In genomic region chr11:47185305-47186075, GRCh38 we compare ENCODE assay signal across 1 cellular context.
TF ChIP-seq lines count a peak whose summit lies in the region.

No MANE protein-coding gene starts in this region.

TF ChIP-seq in A549, 52 proteins besides CTCF, POLR2A, EP300 and RAD21:
- TF ChIP-seq, protein P1, sequence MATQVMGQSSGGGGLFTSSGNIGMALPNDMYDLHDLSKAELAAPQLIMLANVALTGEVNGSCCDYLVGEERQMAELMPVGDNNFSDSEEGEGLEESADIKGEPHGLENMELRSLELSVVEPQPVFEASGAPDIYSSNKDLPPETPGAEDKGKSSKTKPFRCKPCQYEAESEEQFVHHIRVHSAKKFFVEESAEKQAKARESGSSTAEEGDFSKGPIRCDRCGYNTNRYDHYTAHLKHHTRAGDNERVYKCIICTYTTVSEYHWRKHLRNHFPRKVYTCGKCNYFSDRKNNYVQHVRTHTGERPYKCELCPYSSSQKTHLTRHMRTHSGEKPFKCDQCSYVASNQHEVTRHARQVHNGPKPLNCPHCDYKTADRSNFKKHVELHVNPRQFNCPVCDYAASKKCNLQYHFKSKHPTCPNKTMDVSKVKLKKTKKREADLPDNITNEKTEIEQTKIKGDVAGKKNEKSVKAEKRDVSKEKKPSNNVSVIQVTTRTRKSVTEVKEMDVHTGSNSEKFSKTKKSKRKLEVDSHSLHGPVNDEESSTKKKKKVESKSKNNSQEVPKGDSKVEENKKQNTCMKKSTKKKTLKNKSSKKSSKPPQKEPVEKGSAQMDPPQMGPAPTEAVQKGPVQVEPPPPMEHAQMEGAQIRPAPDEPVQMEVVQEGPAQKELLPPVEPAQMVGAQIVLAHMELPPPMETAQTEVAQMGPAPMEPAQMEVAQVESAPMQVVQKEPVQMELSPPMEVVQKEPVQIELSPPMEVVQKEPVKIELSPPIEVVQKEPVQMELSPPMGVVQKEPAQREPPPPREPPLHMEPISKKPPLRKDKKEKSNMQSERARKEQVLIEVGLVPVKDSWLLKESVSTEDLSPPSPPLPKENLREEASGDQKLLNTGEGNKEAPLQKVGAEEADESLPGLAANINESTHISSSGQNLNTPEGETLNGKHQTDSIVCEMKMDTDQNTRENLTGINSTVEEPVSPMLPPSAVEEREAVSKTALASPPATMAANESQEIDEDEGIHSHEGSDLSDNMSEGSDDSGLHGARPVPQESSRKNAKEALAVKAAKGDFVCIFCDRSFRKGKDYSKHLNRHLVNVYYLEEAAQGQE (IDR thresholded peaks at IDR 0.05): no peak
- no peak for TF ChIP-seq MYC (IDR thresholded peaks at IDR 0.05; ENCODE audit: borderline replicate concordance, low read length)
- TF ChIP-seq, protein P2, sequence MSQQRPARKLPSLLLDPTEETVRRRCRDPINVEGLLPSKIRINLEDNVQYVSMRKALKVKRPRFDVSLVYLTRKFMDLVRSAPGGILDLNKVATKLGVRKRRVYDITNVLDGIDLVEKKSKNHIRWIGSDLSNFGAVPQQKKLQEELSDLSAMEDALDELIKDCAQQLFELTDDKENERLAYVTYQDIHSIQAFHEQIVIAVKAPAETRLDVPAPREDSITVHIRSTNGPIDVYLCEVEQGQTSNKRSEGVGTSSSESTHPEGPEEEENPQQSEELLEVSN (IDR thresholded peaks at IDR 0.05; ENCODE audit: borderline replicate concordance, low read depth): no peak; the same call in 1 of the 2 replicates
- TF ChIP-seq, protein P3, sequence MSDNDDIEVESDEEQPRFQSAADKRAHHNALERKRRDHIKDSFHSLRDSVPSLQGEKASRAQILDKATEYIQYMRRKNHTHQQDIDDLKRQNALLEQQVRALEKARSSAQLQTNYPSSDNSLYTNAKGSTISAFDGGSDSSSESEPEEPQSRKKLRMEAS (IDR thresholded peaks at IDR 0.05): peak; percentile 59; the same call in 1 of the 2 replicates
- TF ChIP-seq ELK1 (IDR thresholded peaks at IDR 0.05; ENCODE audit: low read depth, low read length): no peak
- TF ChIP-seq CBX8 (IDR thresholded peaks at IDR 0.05): no peak
- no peak for TF ChIP-seq RARB (CRISPR knock-in tag; IDR thresholded peaks at IDR 0.05)
- TF ChIP-seq KDM5A (IDR thresholded peaks at IDR 0.05): no peak
- 0 out of 2 replicates have a peak, but pooled peaks have one; percentile 71 for TF ChIP-seq RNF2 (IDR thresholded peaks at IDR 0.05; ENCODE audit: borderline replicate concordance, low read depth)
- TF ChIP-seq MAZ (IDR thresholded peaks at IDR 0.05; ENCODE audit: borderline replicate concordance, low read depth, low read length): no peak
- TF ChIP-seq KDM1A (IDR thresholded peaks at IDR 0.05; ENCODE audit: low read depth): no peak
TF ChIP-seq in A549: peak in this region for 2.
